Comparison of ENCODE assay signal across 8 cellular contexts in genomic region chr11:12235549-12235944, GRCh38.
DNase-seq lines count a peak whose midpoint lies in the region; ATAC-seq and TF ChIP-seq lines count a peak whose summit lies in the region.

No MANE protein-coding gene starts in this region.

- H3K4me1 Mint-ChIP-seq in naive thymus-derived CD8-positive, alpha-beta T cell: peaks cover 14 to 22% (median 20%) of the 10 kb centered on the region in 4 donors

- peak; percentile 29 for DNase-seq in GDM1 (lab: John Stamatoyannopoulos, UW)
- peak; percentile 44 for DNase-seq in astrocyte of the spinal cord (ENCODE audit: low read depth, low spot score)
- DNase-seq in naive thymus-derived CD8-positive, alpha-beta T cell: no peak
- DNase-seq in NCI-H2171 (lab: John Stamatoyannopoulos, UW): no peak
- no peak for DNase-seq in NCI-H2029 treated with DMSO at 0.1 percent for 48 hours (lab: John Stamatoyannopoulos, UW)
- DNase-seq in NCI-H446 (lab: John Stamatoyannopoulos, UW): no peak

- ATAC-seq in HG03442 (IDR thresholded peaks at IDR 0.05; ENCODE audit: unreplicated experiment) (peak; percentile 9), HG03378 (IDR thresholded peaks at IDR 0.05; ENCODE audit: unreplicated experiment) (no peak)
- ATAC-seq in naive thymus-derived CD8-positive, alpha-beta T cell: peak in 1 of 2 donors; percentile 13

- POLR2A ChIA-PET in naive thymus-derived CD8-positive, alpha-beta T cell (lab: Charles Lee): interaction anchor here (0.9 to 3.6 kb wide), 3 partner anchors 11 to 40 kb away, joined by 4 to 22 read pairs (median 11); no protein-coding TSS in a partner anchor

- H3K27me3 Mint-ChIP-seq in naive thymus-derived CD8-positive, alpha-beta T cell: no peaks in the 10 kb centered on the region

- peak overlapping the region; percentile 20 to 93 (median 86) for H3K27ac Mint-ChIP-seq in naive thymus-derived CD8-positive, alpha-beta T cell

- in situ Hi-C loops in astrocyte of the spinal cord (cut with HindIII; ENCODE audit: low sequenced_read_pairs): loop anchor here (10.0 kb wide), 1 partner anchor 151 kb away; no protein-coding TSS in a partner anchor

- H3K9me3 Mint-ChIP-seq in naive thymus-derived CD8-positive, alpha-beta T cell: no peaks in the 10 kb centered on the region

- H3K4me3 Mint-ChIP-seq in naive thymus-derived CD8-positive, alpha-beta T cell: peak overlapping the region in 9 of 10 donors; percentile 5 to 82 (median 74)

- peak; percentile 20 for TF ChIP-seq CTCF in astrocyte of the spinal cord (IDR thresholded peaks at IDR 0.05; ENCODE audit: low read depth, low read length)

- no peaks in the 10 kb centered on the region for H3K36me3 Mint-ChIP-seq in naive thymus-derived CD8-positive, alpha-beta T cell

- H3K4me3 ChIP-seq in astrocyte of the spinal cord (ENCODE audit: low read depth, low read length): no peak overlapping the region

Comparison
In these comparisons a context has a peak if more than half of its experiments do, and no peak if none do; other contexts are left out.
1. DNase-seq: peak in GDM1 (single experiment) and astrocyte of the spinal cord (single experiment); none in naive thymus-derived CD8-positive, alpha-beta T cell (0 of 10), NCI-H2171 (single experiment), NCI-H2029 treated with DMSO at 0.1 percent for 48 hours (single experiment) and NCI-H446 (0 of 2).